1 cellular context compared by ENCODE assay signal in genomic region chr20:8443464-8444072, GRCh38.
TF ChIP-seq lines count a peak whose summit lies in the region.

No MANE protein-coding gene starts in this region.

TF ChIP-seq in SK-N-SH, 30 proteins besides CTCF, POLR2A, EP300 and RAD21 (continued from another document):
- no peak for TF ChIP-seq RCOR1 (IDR thresholded peaks at IDR 0.05; ENCODE audit: low read length)
- no peak for TF ChIP-seq YY1 (IDR thresholded peaks at IDR 0.05; ENCODE audit: low read depth)
- no peak for TF ChIP-seq JUND (IDR thresholded peaks at IDR 0.05)
- no peak for TF ChIP-seq TCF12 (IDR thresholded peaks at IDR 0.05)
